In genomic region chr9:90032296-90033029, GRCh38 we compare ENCODE assay signal across 1 cellular context.
TF ChIP-seq lines count a peak whose summit lies in the region.

No MANE protein-coding gene starts in this region.

TF ChIP-seq in SK-N-SH treated with all-trans-retinoic acid at 6 μM for 48 hours, 23 proteins besides CTCF, POLR2A, EP300 and RAD21 (continued from another document):
- TF ChIP-seq, protein P1, sequence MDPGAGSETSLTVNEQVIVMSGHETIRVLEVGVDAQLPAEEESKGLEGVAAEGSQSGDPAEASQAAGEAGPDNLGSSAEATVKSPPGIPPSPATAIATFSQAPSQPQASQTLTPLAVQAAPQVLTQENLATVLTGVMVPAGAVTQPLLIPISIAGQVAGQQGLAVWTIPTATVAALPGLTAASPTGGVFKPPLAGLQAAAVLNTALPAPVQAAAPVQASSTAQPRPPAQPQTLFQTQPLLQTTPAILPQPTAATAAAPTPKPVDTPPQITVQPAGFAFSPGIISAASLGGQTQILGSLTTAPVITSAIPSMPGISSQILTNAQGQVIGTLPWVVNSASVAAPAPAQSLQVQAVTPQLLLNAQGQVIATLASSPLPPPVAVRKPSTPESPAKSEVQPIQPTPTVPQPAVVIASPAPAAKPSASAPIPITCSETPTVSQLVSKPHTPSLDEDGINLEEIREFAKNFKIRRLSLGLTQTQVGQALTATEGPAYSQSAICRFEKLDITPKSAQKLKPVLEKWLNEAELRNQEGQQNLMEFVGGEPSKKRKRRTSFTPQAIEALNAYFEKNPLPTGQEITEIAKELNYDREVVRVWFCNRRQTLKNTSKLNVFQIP (CRISPR knock-in tag; IDR thresholded peaks at IDR 0.05; ENCODE audit: borderline replicate concordance, low read depth) = no peak
- no peak for TF ChIP-seq ARNTL (CRISPR knock-in tag; IDR thresholded peaks at IDR 0.05; ENCODE audit: borderline replicate concordance, low read depth)
